In the genomic region with DNA sequence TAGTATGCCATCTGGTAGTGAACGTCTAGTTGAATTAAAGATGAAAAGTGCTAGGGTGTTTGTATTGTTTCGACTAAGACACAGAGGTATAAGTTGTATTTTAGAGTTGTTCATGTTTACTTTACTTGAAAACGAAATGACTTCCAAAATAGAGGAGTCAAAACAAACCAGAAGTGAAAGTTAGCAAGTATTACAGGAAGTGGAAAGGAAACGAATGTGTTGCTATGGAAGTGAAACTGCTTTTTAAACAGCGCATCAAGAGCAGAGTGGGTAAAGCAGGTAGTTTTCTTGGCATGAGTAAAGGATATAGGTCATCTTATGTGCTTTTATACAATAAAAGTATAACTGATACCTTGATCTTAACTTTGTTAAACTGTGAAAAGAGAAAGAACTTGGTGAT, we compare ENCODE assay signal across 1 cellular context.
TF ChIP-seq lines count a peak whose summit lies in the region.

No MANE protein-coding gene starts in this region.

TF ChIP-seq in K562, 482 proteins besides CTCF, POLR2A, EP300 and RAD21 (continued from another document):
- TF ChIP-seq ZKSCAN1 (IDR thresholded peaks at IDR 0.05; ENCODE audit: low read depth, low read length) (no peak), CBX8 (IDR thresholded peaks at IDR 0.05; ENCODE audit: borderline replicate concordance, extremely low read depth, low read depth, low read length, poor library complexity, severe bottlenecking) (peak; percentile 58), ELF1 (tag; IDR thresholded peaks at IDR 0.05) (peak; percentile 42; the same call in 1 of the 2 replicates)
TF ChIP-seq in K562: peak in this region for 4.
